In genomic region chr4:19472669-19473068, GRCh38 we compare ENCODE assay signal across 20 cellular contexts.
"Had no signal": no experiment of that assay in that cellular context is flagged by ENCODE, and none has a peak within 500 bp of the region (broad histone marks: within the 10 kb centered on the region; RNA-seq: fewer than 3 reads in every experiment).

No MANE protein-coding gene starts in this region.

- H3K27me3 Mint-ChIP-seq: natural killer cell treated with Interleukin-12 subunit alpha and Interleukin-12 subunit beta and Interleukin-15 and Interleukin-18, amount 100 ng/mL, for 72 hours; progenitor cell of endocrine pancreas had no signal

- H3K36me3 Mint-ChIP-seq: natural killer cell treated with Interleukin-12 subunit alpha and Interleukin-12 subunit beta and Interleukin-15 and Interleukin-18, amount 100 ng/mL, for 72 hours; neural progenitor cell had no signal

- H3K27ac ChIP-seq: esophagus squamous epithelium, foreskin keratinocyte, neural progenitor cell, pancreas, stomach had no signal

- H3K27ac Mint-ChIP-seq: natural killer cell treated with Interleukin-12 subunit alpha and Interleukin-12 subunit beta and Interleukin-15 and Interleukin-18, amount 100 ng/mL, for 72 hours; neural progenitor cell; progenitor cell of endocrine pancreas had no signal

- H3K4me1 Mint-ChIP-seq: neural progenitor cell had no signal

- H3K4me3 Mint-ChIP-seq: natural killer cell treated with Interleukin-12 subunit alpha and Interleukin-12 subunit beta and Interleukin-15 and Interleukin-18, amount 100 ng/mL, for 72 hours; neural progenitor cell had no signal

- H3K4me3 ChIP-seq: esophagus squamous epithelium, lung, neural progenitor cell, pancreas, stomach had no signal

- DNase-seq: dermis blood vessel endothelial cell; esophagus squamous epithelium; foreskin keratinocyte; kidney; left colon; left ventricle myocardium superior; mesenchymal stem cell; midbrain; nucleus accumbens; pancreas; right cardiac atrium; small intestine; stimulated activated CD4-positive, alpha-beta T cell treated with anti-CD3 and anti-CD28 coated beads, Interleukin-12 subunit alpha, Interleukin-12 subunit beta, amount 100 ng/mL, for 4 hours; stimulated activated naive CD4-positive, alpha-beta T cell; stomach; trophoblast cell had no signal
